Comparison of ENCODE assay signal across 8 cellular contexts in the genomic region with DNA sequence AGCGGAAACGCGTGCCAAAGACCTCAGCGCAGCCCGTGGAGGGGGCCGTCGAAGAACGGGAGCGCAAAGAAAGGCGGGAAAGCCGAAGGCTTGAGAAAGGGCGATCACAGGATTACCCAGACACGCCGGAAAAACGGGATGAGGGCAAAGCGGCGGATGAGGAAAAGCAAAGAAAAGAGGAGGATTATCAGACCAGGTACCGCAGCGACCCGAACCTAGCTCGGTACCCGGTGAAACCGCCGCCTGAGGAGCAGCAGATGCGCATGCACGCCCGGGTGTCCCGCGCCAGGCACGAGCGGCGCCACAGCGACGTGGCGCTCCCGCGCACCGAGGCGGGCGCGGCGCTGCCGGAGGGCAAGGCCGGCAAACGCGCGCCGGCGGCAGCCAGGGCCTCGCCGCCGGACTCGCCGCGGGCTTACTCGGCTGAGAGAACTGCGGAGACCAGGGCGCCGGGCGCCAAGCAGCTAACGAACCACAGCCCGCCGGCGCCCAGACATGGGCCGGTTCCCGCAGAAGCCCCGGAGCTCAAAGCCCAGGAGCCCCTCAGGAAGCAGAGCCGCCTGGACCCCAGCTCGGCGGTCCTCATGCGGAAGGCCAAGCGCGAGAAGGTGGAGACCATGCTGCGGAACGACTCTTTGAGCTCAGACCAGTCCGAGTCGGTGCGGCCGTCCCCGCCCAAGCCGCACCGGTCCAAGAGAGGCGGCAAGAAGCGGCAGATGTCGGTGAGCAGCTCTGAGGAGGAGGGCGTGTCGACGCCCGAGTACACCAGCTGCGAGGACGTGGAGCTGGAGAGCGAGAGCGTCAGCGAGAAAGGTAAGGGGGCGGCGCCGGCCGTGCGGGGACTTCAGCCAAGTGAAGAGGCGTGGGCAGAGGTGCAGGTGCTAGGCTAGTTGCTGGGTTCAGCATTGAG.
DNase-seq lines count a peak whose midpoint lies in the region; ATAC-seq and TF ChIP-seq lines count a peak whose summit lies in the region.

No MANE protein-coding gene starts in this region.

- H3K9ac ChIP-seq in iPS-20b (ENCODE audit: low read depth, low read length): peak overlapping the region; percentile 61; the same call in 1 of the 2 replicates

- peak; percentile 87 for ATAC-seq in GM21526 (IDR thresholded peaks at IDR 0.05; ENCODE audit: low FRiP score, unreplicated experiment)
- peak; percentile 42 for ATAC-seq in stimulated activated effector memory CD8-positive, alpha-beta T cell treated with anti-CD3 and anti-CD28 coated beads, Interleukin-12 subunit alpha, Interleukin-12 subunit beta, amount 100 ng/mL, for 72 hours

- H3K36me3 Mint-ChIP-seq in stimulated activated effector memory CD8-positive, alpha-beta T cell treated with anti-CD3 and anti-CD28 coated beads, Interleukin-12 subunit alpha, Interleukin-12 subunit beta, amount 100 ng/mL, for 72 hours: no peaks in the 10 kb centered on the region
- peaks cover 0 to 4% (median 3%) of the 10 kb centered on the region in 3 donors for H3K36me3 Mint-ChIP-seq in CD8-positive, alpha-beta memory T cell

- H3K9me3 ChIP-seq in MG63: no peaks in the 10 kb centered on the region
- H3K9me3 ChIP-seq in iPS-20b (ENCODE audit: insufficient read depth, low read depth, low read length): 0 out of 2 replicates have a peak, but pooled peaks cover 4% of the 10 kb centered on the region
- H3K9me3 ChIP-seq in CD8-positive, alpha-beta memory T cell (ENCODE audit: low read length): no peaks in the 10 kb centered on the region

- DNase-seq in MG63: peak; percentile 66
- peak; percentile 43 for DNase-seq in astrocyte of the spinal cord (ENCODE audit: low read depth, low spot score)
- DNase-seq in stimulated activated effector memory CD8-positive, alpha-beta T cell treated with anti-CD3 and anti-CD28 coated beads, Interleukin-12 subunit alpha, Interleukin-12 subunit beta, amount 100 ng/mL, for 72 hours (ENCODE audit: low spot score in 2 of 2): no peak
- no peak for DNase-seq in foreskin melanocyte
- DNase-seq in CD8-positive, alpha-beta memory T cell: no peak

- in situ Hi-C loops in astrocyte of the spinal cord (cut with HindIII; ENCODE audit: low sequenced_read_pairs): no loop called here

- peaks cover 15 to 42% of the 10 kb centered on the region in 2 donors for H3K27me3 Mint-ChIP-seq in CD8-positive, alpha-beta memory T cell

- no peaks in the 10 kb centered on the region for H3K4me1 ChIP-seq in iPS-20b (ENCODE audit: insufficient read depth, low read length)
- no peaks in the 10 kb centered on the region for H3K4me1 ChIP-seq in CD8-positive, alpha-beta memory T cell (ENCODE audit: insufficient read depth, low read length)

- no peak overlapping the region for H3K4me3 Mint-ChIP-seq in stimulated activated effector memory CD8-positive, alpha-beta T cell treated with anti-CD3 and anti-CD28 coated beads, Interleukin-12 subunit alpha, Interleukin-12 subunit beta, amount 100 ng/mL, for 72 hours
- H3K4me3 Mint-ChIP-seq in CD8-positive, alpha-beta memory T cell: no peak overlapping the region

- no peak for TF ChIP-seq CTCF in astrocyte of the spinal cord (IDR thresholded peaks at IDR 0.05; ENCODE audit: low read depth, low read length)

- peaks cover 14% of the 10 kb centered on the region for H3K9me3 Mint-ChIP-seq in stimulated activated effector memory CD8-positive, alpha-beta T cell treated with anti-CD3 and anti-CD28 coated beads, Interleukin-12 subunit alpha, Interleukin-12 subunit beta, amount 100 ng/mL, for 72 hours
- H3K9me3 Mint-ChIP-seq in CD8-positive, alpha-beta memory T cell: peaks cover 4 to 22% (median 7%) of the 10 kb centered on the region in 5 donors

- CTCF ChIA-PET in CD8-positive, alpha-beta memory T cell (lab: Charles Lee): no interaction called here

- H3K27me3 ChIP-seq in MG63 (no peaks in the 10 kb centered on the region), iPS-20b (ENCODE audit: insufficient read depth, low read length) (peaks cover 60% of the 10 kb centered on the region)
- H3K27me3 ChIP-seq in CD8-positive, alpha-beta memory T cell (ENCODE audit: insufficient read depth, low read length, poor library complexity, severe bottlenecking): peaks cover 4% of the 10 kb centered on the region

- H3K4me3 ChIP-seq in GM08714 (ENCODE audit: low read length): peak overlapping the region; percentile 25; the same call in 1 of the 2 replicates
- H3K4me3 ChIP-seq in MG63: peak overlapping the region; percentile 54
- peak overlapping the region; percentile 50 for H3K4me3 ChIP-seq in astrocyte of the spinal cord (ENCODE audit: low read depth, low read length)
- peak overlapping the region; percentile 57 for H3K4me3 ChIP-seq in iPS-20b (ENCODE audit: low read length)
- no peak overlapping the region for H3K4me3 ChIP-seq in CD8-positive, alpha-beta memory T cell (ENCODE audit: low read length)

- H3K36me3 ChIP-seq in MG63 (no peaks in the 10 kb centered on the region), iPS-20b (ENCODE audit: insufficient read depth, low read depth, low read length) (no peaks in the 10 kb centered on the region)
- H3K36me3 ChIP-seq in CD8-positive, alpha-beta memory T cell (ENCODE audit: insufficient read depth, low read length): no peaks in the 10 kb centered on the region

- POLR2A ChIA-PET in CD8-positive, alpha-beta memory T cell (lab: Charles Lee): no interaction called here

- no peak overlapping the region for H3K27ac Mint-ChIP-seq in stimulated activated effector memory CD8-positive, alpha-beta T cell treated with anti-CD3 and anti-CD28 coated beads, Interleukin-12 subunit alpha, Interleukin-12 subunit beta, amount 100 ng/mL, for 72 hours
- H3K27ac Mint-ChIP-seq in CD8-positive, alpha-beta memory T cell: peak overlapping the region in 1 of 8 donors; percentile 22

- H3K4me1 Mint-ChIP-seq in stimulated activated effector memory CD8-positive, alpha-beta T cell treated with anti-CD3 and anti-CD28 coated beads, Interleukin-12 subunit alpha, Interleukin-12 subunit beta, amount 100 ng/mL, for 72 hours: peaks cover 5% of the 10 kb centered on the region
- H3K4me1 Mint-ChIP-seq in CD8-positive, alpha-beta memory T cell: peaks cover 0 to 5% (median 4%) of the 10 kb centered on the region in 3 donors

- H3K27ac ChIP-seq in iPS-20b (ENCODE audit: low read length): no peak overlapping the region
- no peak overlapping the region for H3K27ac ChIP-seq in CD8-positive, alpha-beta memory T cell (ENCODE audit: low read depth, low read length)

Comparison
In these comparisons a context has a peak if more than half of its experiments do, and no peak if none do; other contexts are left out.
1. DNase-seq: peak in MG63 (single experiment) and astrocyte of the spinal cord (single experiment); none in stimulated activated effector memory CD8-positive, alpha-beta T cell treated with anti-CD3 and anti-CD28 coated beads, Interleukin-12 subunit alpha, Interleukin-12 subunit beta, amount 100 ng/mL, for 72 hours (0 of 2), foreskin melanocyte (single experiment) and CD8-positive, alpha-beta memory T cell (0 of 5).